ENCODE assay signal across 1 cellular context in the genomic region with DNA sequence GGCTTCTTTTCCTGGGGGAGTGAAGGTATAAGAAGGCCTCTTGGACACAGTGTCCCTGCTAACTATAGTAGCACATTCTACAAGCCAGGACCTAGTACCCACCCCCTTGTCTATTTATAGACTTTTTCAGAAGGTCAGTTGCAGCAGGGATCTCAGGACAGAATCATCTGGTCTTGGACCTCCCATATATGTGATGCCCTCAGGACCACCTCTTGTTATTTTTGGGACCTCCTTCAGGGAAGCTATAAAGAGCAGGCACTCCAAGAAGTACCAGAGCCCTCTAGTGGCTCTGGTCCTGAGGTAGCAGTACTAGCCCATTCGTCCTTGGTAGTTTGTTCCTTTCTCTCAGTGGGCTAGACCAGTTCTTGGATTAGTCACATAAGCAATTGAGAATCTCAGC.
TF ChIP-seq lines count a peak whose summit lies in the region.

No MANE protein-coding gene starts in this region.

TF ChIP-seq in HepG2, 621 proteins besides CTCF, POLR2A, EP300 and RAD21:
- TF ChIP-seq, protein P1, sequence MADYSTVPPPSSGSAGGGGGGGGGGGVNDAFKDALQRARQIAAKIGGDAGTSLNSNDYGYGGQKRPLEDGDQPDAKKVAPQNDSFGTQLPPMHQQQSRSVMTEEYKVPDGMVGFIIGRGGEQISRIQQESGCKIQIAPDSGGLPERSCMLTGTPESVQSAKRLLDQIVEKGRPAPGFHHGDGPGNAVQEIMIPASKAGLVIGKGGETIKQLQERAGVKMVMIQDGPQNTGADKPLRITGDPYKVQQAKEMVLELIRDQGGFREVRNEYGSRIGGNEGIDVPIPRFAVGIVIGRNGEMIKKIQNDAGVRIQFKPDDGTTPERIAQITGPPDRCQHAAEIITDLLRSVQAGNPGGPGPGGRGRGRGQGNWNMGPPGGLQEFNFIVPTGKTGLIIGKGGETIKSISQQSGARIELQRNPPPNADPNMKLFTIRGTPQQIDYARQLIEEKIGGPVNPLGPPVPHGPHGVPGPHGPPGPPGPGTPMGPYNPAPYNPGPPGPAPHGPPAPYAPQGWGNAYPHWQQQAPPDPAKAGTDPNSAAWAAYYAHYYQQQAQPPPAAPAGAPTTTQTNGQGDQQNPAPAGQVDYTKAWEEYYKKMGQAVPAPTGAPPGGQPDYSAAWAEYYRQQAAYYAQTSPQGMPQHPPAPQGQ (CRISPR knock-in tag; IDR thresholded peaks at IDR 0.05; ENCODE audit: borderline replicate concordance), result no peak
- TF ChIP-seq, protein P2, sequence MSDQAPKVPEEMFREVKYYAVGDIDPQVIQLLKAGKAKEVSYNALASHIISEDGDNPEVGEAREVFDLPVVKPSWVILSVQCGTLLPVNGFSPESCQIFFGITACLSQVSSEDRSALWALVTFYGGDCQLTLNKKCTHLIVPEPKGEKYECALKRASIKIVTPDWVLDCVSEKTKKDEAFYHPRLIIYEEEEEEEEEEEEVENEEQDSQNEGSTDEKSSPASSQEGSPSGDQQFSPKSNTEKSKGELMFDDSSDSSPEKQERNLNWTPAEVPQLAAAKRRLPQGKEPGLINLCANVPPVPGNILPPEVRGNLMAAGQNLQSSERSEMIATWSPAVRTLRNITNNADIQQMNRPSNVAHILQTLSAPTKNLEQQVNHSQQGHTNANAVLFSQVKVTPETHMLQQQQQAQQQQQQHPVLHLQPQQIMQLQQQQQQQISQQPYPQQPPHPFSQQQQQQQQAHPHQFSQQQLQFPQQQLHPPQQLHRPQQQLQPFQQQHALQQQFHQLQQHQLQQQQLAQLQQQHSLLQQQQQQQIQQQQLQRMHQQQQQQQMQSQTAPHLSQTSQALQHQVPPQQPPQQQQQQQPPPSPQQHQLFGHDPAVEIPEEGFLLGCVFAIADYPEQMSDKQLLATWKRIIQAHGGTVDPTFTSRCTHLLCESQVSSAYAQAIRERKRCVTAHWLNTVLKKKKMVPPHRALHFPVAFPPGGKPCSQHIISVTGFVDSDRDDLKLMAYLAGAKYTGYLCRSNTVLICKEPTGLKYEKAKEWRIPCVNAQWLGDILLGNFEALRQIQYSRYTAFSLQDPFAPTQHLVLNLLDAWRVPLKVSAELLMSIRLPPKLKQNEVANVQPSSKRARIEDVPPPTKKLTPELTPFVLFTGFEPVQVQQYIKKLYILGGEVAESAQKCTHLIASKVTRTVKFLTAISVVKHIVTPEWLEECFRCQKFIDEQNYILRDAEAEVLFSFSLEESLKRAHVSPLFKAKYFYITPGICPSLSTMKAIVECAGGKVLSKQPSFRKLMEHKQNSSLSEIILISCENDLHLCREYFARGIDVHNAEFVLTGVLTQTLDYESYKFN (CRISPR knock-in tag; conservative IDR thresholded peaks at IDR 0.05), result no peak
- TF ChIP-seq STAG1 (CRISPR knock-in tag; IDR thresholded peaks at IDR 0.05) (peak; percentile 33), ZNF331 (CRISPR knock-in tag; IDR thresholded peaks at IDR 0.05) (0 out of 2 replicates have a peak, but pooled peaks have one; percentile 9), ZNF782 (CRISPR knock-in tag; IDR thresholded peaks at IDR 0.05; ENCODE audit: borderline replicate concordance) (no peak)
